ENCODE assay signal across 27 cellular contexts in the genomic region with DNA sequence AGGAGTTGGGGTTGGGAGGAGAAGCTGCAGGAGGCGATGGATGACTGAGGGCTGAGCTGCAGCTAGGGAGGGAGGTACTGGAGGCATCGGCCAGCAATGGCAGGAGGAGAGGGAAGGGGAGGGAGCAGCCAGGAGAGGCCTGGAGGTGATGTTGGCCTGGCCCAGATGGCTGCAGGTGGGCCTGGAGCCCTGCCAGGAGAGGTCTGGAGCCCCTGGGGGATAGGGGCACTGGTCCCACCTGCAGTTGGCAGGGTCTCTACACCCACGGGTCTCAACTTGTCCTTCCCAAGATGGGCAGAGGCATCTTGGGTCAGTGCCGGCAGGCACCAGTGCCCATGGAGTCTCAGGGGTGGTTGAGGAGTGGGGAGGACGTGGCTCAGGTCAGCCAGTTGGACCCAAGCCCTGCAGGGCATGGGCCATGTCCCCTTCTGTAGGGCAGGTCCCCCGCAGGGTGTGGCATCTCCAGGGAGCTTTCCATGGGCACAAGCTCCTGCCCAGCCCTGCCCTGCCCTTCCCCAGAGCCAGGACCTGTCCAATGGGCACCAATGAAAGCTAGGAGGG. TPM values are rescaled to one million over a fixed set of nuclear protein-coding genes. Genes with fewer than 3 reads are reported as not detected.
DNase-seq lines count a peak whose midpoint lies in the region; ATAC-seq and TF ChIP-seq lines count a peak whose summit lies in the region.
"Had no signal": no experiment of that assay in that cellular context is flagged by ENCODE, and none has a peak within 500 bp of the region (broad histone marks: within the 10 kb centered on the region; RNA-seq: fewer than 3 reads in every experiment).

No MANE protein-coding gene starts in this region.

- H2AFZ ChIP-seq in MM.1S (ENCODE audit: low read length), result no peak overlapping the region

- intact Hi-C loops in left cardiac atrium (cut with DNase I) (loop anchor here in 1 of 2 donors (10.0 kb wide), 1 partner anchor 150 kb away; a partner anchor contains a TSS), psoas muscle (cut with DNase I) (loop anchor here in 1 of 2 donors (5.0 kb wide), 1 partner anchor 138 kb away; no protein-coding TSS in a partner anchor)

- H3K27ac ChIP-seq in MM.1S (ENCODE audit: low read length), result peak overlapping the region; percentile 61
- peak overlapping the region; percentile 67 for H3K27ac ChIP-seq in psoas muscle
- H3K27ac ChIP-seq: 22Rv1, neutrophil had no signal

- H3K4me1 ChIP-seq in MM.1S (ENCODE audit: low read length) (peaks cover 25% of the 10 kb centered on the region), psoas muscle (peaks cover 53% of the 10 kb centered on the region)

- no peaks in the 10 kb centered on the region for H4K20me1 ChIP-seq in MM.1S (ENCODE audit: insufficient read depth, low read length)

- ATAC-seq in left cardiac atrium, result no peak
- ATAC-seq in psoas muscle, result no peak
- no peak for ATAC-seq in GM18907 (IDR thresholded peaks at IDR 0.05; ENCODE audit: unreplicated experiment)
- no peak for ATAC-seq in GM21619 (IDR thresholded peaks at IDR 0.05; ENCODE audit: unreplicated experiment)
- ATAC-seq: effector memory CD8-positive, alpha-beta T cell; T-cell had no signal

- TF ChIP-seq CTCF in MM.1S (IDR thresholded peaks at IDR 0.05; ENCODE audit: low read length) (no peak), psoas muscle (IDR thresholded peaks at IDR 0.05) (no peak)

- no peak overlapping the region for H3K9ac ChIP-seq in MM.1S (ENCODE audit: low read length)

- peak overlapping the region; percentile 16; the same call in 1 of the 2 replicates for H3K4me2 ChIP-seq in MM.1S (ENCODE audit: low read depth, low read length)

- peaks cover 17% of the 10 kb centered on the region for H3F3A ChIP-seq in MM.1S (ENCODE audit: insufficient read depth, low read length)

- H3K36me3 ChIP-seq in MM.1S (replicated peaks; ENCODE audit: insufficient read depth, low read length) (no peaks in the 10 kb centered on the region), psoas muscle (ENCODE audit: insufficient read depth in 1 of 2, low read depth in 1 of 2) (no peaks in the 10 kb centered on the region)
- H3K36me3 ChIP-seq: neutrophil, prostate gland, tibial artery had no signal

- no peak overlapping the region for H3K4me3 ChIP-seq in MM.1S (ENCODE audit: low read length)
- H3K4me3 ChIP-seq in psoas muscle, result no peak overlapping the region
- H3K4me3 ChIP-seq: prostate gland, skin epidermis, stomach, tibial artery had no signal

- H3K27me3 ChIP-seq in MM.1S (replicated peaks; ENCODE audit: insufficient read depth, low read length) (no peaks in the 10 kb centered on the region), psoas muscle (ENCODE audit: insufficient read depth in 3 of 3, low read length in 2 of 3) (no peaks in the 10 kb centered on the region)
- H3K27me3 ChIP-seq: neutrophil, stomach had no signal

- WGBS in psoas muscle, 3 donors, result 77 to 83% (median 81%) methylated on average over 5 to 6 of the region's 6 CpGs

- no peaks in the 10 kb centered on the region for H3K9me2 ChIP-seq in MM.1S (replicated peaks; ENCODE audit: insufficient read depth, low read length)

- no peaks in the 10 kb centered on the region for H3K9me3 ChIP-seq in MM.1S (replicated peaks; ENCODE audit: insufficient read depth, low read length)
- no peaks in the 10 kb centered on the region for H3K9me3 ChIP-seq in psoas muscle
- H3K9me3 ChIP-seq: neutrophil, prostate gland, stomach, tibial artery had no signal

- H3K79me2 ChIP-seq in MM.1S (ENCODE audit: low read length), result peaks cover 17% of the 10 kb centered on the region

- peak; percentile 67 for DNase-seq in NCI-H146 (lab: John Stamatoyannopoulos, UW)
- no peak for DNase-seq in NCI-H146 treated with DMSO at 0.1 percent for 48 hours (lab: John Stamatoyannopoulos, UW; ENCODE audit: unreplicated experiment)
- DNase-seq in MM.1S, result no peak
- DNase-seq in left cardiac atrium, result peak; percentile 24
- peak; percentile 13 to 56 for DNase-seq in psoas muscle
- no peak for DNase-seq in stimulated activated naive CD4-positive, alpha-beta T cell treated with Interleukin-2 at 50 U/mL for 16 hours (lab: John Stamatoyannopoulos, UW)
- DNase-seq: activated CD4-positive, alpha-beta T cell treated with anti-CD3 and anti-CD28 coated beads, Interleukin-2, amount 50 U/mL, for 48 hours; activated CD4-positive, CD25-positive, alpha-beta regulatory T cell; activated CD8-positive, alpha-beta memory T cell treated with anti-CD3 and anti-CD28 coated beads, Interleukin-2, amount 50 U/mL, for 4 hours; activated naive CD4-positive, alpha-beta T cell treated with anti-CD3 and anti-CD28 coated beads, Interleukin-2, amount 10 ng/mL, durations not matched to agents 7 days and 5 days; amniotic stem cell; CD4-positive, CD25-positive, alpha-beta regulatory T cell; effector memory CD8-positive, alpha-beta T cell; erythroblast; kidney glomerular epithelial cell; mesendoderm; NCI-H1436; NCI-H524 treated with DMSO at 0.1 percent for 48 hours; stomach; T-cell had no signal

RNA-seq across cellular contexts. Expression of a gene that starts 2.7 kb away (rescaled TPM):
- total RNA-seq in left cardiac atrium (10 to 100 TPM; 27.7 to 46.9 TPM), psoas muscle (10 to 100 TPM; 18.8 to 36.7 (median 35.3) TPM)
- polyA plus RNA-seq in psoas muscle, result 10 to 100 TPM; 15.4 to 29.9 (median 23.3) TPM

RNA-seq across cellular contexts. Expression of a gene that starts 22.6 kb away (rescaled TPM):
- total RNA-seq in left cardiac atrium (1 to 10 TPM; 6.7 to 7.3 TPM), psoas muscle (1 to 10 TPM; 4.2 to 7.4 (median 5.1) TPM)
- 10 to 100 TPM in 1 of 3 donors, 1 to 10 TPM in 2; 5.3 to 16.1 (median 5.8) TPM for polyA plus RNA-seq in psoas muscle

RNA-seq across cellular contexts. Expression of a gene that starts 22.6 kb away (rescaled TPM):
- 1 to 10 TPM; 2.4 to 6.3 TPM for total RNA-seq in left cardiac atrium
- total RNA-seq in psoas muscle, result 1 to 10 TPM in 3 of 4 donors, under 1 TPM in 1; 0.84 to 3.0 (median 1.8) TPM
- polyA plus RNA-seq in psoas muscle, result under 1 TPM; 0.44 to 0.95 (median 0.80) TPM

Comparison
In these comparisons a context has a peak if more than half of its experiments do, and no peak if none do; other contexts are left out.
1. DNase-seq: peak in NCI-H146 (single experiment), left cardiac atrium (single experiment) and psoas muscle (2 of 2); none in NCI-H146 treated with DMSO at 0.1 percent for 48 hours (single experiment), MM.1S (single experiment) and stimulated activated naive CD4-positive, alpha-beta T cell treated with Interleukin-2 at 50 U/mL for 16 hours (single experiment).